1 cellular context compared by ENCODE assay signal in the genomic region with DNA sequence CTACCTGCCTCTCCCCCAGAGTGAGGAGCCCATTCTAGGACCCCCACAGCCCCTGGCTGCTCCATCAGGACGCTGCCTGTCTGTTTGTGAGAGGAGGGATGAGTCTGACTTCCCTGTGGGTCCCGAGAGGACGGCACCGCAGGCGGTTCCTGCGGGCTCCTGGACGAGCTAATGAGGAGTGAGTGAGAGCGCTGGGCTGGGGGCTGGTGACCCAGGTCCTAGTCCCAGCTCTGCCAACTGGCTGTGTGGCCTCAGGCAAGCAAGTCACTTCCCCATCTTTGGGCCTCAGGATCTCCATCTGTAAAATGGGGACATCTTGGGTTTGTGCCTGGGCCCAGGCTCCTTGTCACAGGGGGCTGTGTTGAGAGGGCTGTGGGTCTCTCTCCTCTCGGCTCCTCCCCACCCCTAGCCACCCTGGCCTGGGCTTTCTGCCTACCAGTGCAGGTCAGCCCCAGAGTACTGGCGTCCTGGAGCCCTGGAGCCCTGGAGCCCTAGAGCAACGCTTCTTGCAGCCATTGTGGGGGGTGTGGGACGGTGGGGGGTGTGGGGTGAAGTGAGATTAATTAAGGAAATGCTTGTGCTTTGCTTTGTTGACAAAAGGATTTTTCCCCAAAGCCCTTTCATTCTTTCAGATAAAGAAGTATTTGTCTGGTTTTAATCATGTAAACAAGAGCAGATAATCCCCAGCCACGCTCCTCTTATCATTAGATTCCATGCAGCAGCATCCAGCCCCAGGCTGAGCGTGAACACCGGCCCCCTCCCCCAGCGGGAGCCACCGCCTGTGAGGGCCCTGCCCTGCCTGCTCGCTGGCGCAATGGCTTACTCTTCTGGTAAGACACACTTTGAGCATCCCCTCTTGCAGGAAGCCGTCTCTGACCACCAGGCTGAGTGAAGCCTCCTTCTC.
TF ChIP-seq lines count a peak whose summit lies in the region.

No MANE protein-coding gene starts in this region.

TF ChIP-seq in GM23338, 12 proteins besides CTCF, POLR2A, EP300 and RAD21 (continued from another document):
- TF ChIP-seq, protein P1, sequence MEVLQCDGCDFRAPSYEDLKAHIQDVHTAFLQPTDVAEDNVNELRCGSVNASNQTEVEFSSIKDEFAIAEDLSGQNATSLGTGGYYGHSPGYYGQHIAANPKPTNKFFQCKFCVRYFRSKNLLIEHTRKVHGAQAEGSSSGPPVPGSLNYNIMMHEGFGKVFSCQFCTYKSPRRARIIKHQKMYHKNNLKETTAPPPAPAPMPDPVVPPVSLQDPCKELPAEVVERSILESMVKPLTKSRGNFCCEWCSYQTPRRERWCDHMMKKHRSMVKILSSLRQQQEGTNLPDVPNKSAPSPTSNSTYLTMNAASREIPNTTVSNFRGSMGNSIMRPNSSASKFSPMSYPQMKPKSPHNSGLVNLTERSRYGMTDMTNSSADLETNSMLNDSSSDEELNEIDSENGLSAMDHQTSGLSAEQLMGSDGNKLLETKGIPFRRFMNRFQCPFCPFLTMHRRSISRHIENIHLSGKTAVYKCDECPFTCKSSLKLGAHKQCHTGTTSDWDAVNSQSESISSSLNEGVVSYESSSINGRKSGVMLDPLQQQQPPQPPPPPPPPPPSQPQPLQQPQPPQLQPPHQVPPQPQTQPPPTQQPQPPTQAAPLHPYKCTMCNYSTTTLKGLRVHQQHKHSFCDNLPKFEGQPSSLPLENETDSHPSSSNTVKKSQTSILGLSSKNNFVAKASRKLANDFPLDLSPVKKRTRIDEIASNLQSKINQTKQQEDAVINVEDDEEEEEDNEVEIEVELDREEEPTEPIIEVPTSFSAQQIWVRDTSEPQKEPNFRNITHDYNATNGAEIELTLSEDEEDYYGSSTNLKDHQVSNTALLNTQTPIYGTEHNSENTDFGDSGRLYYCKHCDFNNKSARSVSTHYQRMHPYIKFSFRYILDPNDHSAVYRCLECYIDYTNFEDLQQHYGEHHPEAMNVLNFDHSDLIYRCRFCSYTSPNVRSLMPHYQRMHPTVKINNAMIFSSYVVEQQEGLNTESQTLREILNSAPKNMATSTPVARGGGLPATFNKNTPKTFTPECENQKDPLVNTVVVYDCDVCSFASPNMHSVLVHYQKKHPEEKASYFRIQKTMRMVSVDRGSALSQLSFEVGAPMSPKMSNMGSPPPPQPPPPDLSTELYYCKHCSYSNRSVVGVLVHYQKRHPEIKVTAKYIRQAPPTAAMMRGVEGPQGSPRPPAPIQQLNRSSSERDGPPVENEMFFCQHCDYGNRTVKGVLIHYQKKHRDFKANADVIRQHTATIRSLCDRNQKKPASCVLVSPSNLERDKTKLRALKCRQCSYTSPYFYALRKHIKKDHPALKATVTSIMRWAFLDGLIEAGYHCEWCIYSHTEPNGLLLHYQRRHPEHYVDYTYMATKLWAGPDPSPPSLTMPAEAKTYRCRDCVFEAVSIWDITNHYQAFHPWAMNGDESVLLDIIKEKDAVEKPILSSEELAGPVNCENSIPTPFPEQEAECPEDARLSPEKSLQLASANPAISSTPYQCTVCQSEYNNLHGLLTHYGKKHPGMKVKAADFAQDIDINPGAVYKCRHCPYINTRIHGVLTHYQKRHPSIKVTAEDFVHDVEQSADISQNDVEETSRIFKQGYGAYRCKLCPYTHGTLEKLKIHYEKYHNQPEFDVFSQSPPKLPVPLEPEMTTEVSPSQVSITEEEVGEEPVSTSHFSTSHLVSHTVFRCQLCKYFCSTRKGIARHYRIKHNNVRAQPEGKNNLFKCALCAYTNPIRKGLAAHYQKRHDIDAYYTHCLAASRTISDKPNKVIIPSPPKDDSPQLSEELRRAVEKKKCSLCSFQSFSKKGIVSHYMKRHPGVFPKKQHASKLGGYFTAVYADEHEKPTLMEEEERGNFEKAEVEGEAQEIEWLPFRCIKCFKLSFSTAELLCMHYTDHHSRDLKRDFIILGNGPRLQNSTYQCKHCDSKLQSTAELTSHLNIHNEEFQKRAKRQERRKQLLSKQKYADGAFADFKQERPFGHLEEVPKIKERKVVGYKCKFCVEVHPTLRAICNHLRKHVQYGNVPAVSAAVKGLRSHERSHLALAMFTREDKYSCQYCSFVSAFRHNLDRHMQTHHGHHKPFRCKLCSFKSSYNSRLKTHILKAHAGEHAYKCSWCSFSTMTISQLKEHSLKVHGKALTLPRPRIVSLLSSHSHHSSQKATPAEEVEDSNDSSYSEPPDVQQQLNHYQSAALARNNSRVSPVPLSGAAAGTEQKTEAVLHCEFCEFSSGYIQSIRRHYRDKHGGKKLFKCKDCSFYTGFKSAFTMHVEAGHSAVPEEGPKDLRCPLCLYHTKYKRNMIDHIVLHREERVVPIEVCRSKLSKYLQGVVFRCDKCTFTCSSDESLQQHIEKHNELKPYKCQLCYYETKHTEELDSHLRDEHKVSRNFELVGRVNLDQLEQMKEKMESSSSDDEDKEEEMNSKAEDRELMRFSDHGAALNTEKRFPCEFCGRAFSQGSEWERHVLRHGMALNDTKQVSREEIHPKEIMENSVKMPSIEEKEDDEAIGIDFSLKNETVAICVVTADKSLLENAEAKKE (CRISPR knock-in tag; IDR thresholded peaks at IDR 0.05) = no peak
- no peak for TF ChIP-seq JUNB (IDR thresholded peaks at IDR 0.05; ENCODE audit: unreplicated experiment)
- no peak for TF ChIP-seq EZH2phosphoT487 (IDR thresholded peaks at IDR 0.05; ENCODE audit: unreplicated experiment)
- TF ChIP-seq ZNF331 (CRISPR knock-in tag; IDR thresholded peaks at IDR 0.05; ENCODE audit: low read depth) = no peak
- no peak for TF ChIP-seq ZNF114 (CRISPR knock-in tag; IDR thresholded peaks at IDR 0.05)
- no peak for TF ChIP-seq STAT1 (IDR thresholded peaks at IDR 0.05; ENCODE audit: unreplicated experiment)
- TF ChIP-seq CREB1 (CRISPR knock-in tag; IDR thresholded peaks at IDR 0.05; ENCODE audit: low read depth) = no peak
- TF ChIP-seq EZH2 (IDR thresholded peaks at IDR 0.05; ENCODE audit: low read depth, unreplicated experiment) = no peak
TF ChIP-seq in GM23338: peak in this region for 0.
